In the genomic region with DNA sequence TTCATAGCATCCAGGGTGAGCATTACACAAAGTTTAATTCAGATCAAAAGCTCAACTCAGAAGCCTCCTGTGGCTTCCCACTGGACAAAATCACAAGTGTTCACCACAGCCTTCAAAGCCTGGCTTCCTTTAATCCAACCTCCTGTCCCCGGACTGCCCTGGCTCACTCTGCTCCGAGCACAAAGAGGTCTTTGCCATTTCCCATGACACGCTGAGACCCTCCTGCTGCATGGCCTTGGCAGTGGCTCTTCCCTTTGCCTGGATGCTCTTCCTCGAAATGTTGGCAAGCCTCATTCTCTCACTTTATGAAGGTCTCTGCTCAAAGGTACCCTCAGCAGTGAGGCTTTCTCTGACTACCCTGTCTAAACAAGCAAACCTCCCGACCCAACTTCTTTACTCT, we compare ENCODE assay signal across 27 cellular contexts. TPM values are rescaled to one million over a fixed set of nuclear protein-coding genes. Genes with fewer than 3 reads are reported as not detected.
A peak's percentile ranks its signal among the peaks of the same experiment; 100 is the strongest.
DNase-seq lines count a peak whose midpoint lies in the region; ATAC-seq and TF ChIP-seq lines count a peak whose summit lies in the region.
"Had no signal": no experiment of that assay in that cellular context is flagged by ENCODE, and none has a peak within 500 bp of the region (broad histone marks: within the 10 kb centered on the region; RNA-seq: fewer than 3 reads in every experiment).

No MANE protein-coding gene starts in this region.

- no TSS peak for BruUV-seq in mammary epithelial cell (replicated peaks; lab: Mats Ljungman, UMichigan)

- intact Hi-C loops in breast epithelium (cut with DNase I; ENCODE audit: low total_unique reads) (no loop called here), mammary epithelial cell (cut with micrococcal nuclease) (no loop called here), dorsolateral prefrontal cortex (cut with DNase I) (no loop called here), upper lobe of right lung (cut with DNase I) (no loop called here)

- no peak overlapping the region for H2AFZ ChIP-seq in mammary epithelial cell (ENCODE audit: low read depth, low read length)

- DNase-seq in breast epithelium (ENCODE audit: low spot score in 2 of 2) (no peak), mammary epithelial cell (no peak), dorsolateral prefrontal cortex (no peak), lung (ENCODE audit: low spot score) (no peak), upper lobe of right lung (no peak), SJCRH30 (no peak), amygdala (lab: John Stamatoyannopoulos, UW) (no peak)
- DNase-seq: activated CD4-positive, alpha-beta memory T cell treated with anti-CD3 and anti-CD28 coated beads for 36 hours; activated CD4-positive, CD25-positive, alpha-beta regulatory T cell treated with anti-CD3 and anti-CD28 coated beads, Interleukin-2, amount 50 U/mL, for 72 hours; activated CD8-positive, alpha-beta memory T cell treated with anti-CD3 and anti-CD28 coated beads, Interleukin-2, amount 50 U/mL, for 4 hours; activated naive CD4-positive, alpha-beta T cell treated with anti-CD3 and anti-CD28 coated beads, Interleukin-2, amount 10 ng/mL, durations not matched to agents 7 days and 5 days; Calu3; colonic mucosa; DMS79 treated with DMSO at 0.1 percent for 48 hours; GF-D8; naive B cell; NCI-H146; NCI-H446; NCI-H82; RPMI8226; SK-N-SH; trophoblast cell had no signal

- H3K9me3 ChIP-seq in breast epithelium (no peaks in the 10 kb centered on the region), mammary epithelial cell (replicated peaks; ENCODE audit: insufficient read depth, low read length) (peaks cover 6% of the 10 kb centered on the region), lung (ENCODE audit: control insufficient read depth in 2 of 2, insufficient read depth in 1 of 2, low read length in 1 of 2) (peaks cover 0 to 3% of the 10 kb centered on the region in 2 donors), upper lobe of right lung (no peaks in the 10 kb centered on the region), SJCRH30 (replicated peaks) (no peaks in the 10 kb centered on the region)
- H3K9me3 ChIP-seq: colonic mucosa, neutrophil, SK-N-SH had no signal

- no peak overlapping the region for H3K9ac ChIP-seq in mammary epithelial cell (ENCODE audit: insufficient read depth, low read length)

- H3K4me2 ChIP-seq in mammary epithelial cell (ENCODE audit: insufficient read depth, low read depth, low read length) = no peak overlapping the region

- H3K4me3 ChIP-seq in breast epithelium (no peak overlapping the region), mammary epithelial cell (replicated peaks in 1 of 3; ENCODE audit: insufficient read depth in 1 of 3, low read depth in 2 of 3, low read length in 3 of 3) (no peak overlapping the region), dorsolateral prefrontal cortex (no peak overlapping the region), lung (no peak overlapping the region), upper lobe of right lung (no peak overlapping the region), SJCRH30 (no peak overlapping the region)
- H3K4me3 ChIP-seq: colonic mucosa had no signal

- 45% methylated on average over 4 of the region's 5 CpGs for WGBS in mammary epithelial cell (ENCODE audit: low coverage, missing lambda C conversion rate)
- WGBS in lung, 2 donors = 65 to 78% methylated on average over 5 of the region's 5 CpGs

- H3K79me2 ChIP-seq in mammary epithelial cell (ENCODE audit: insufficient read depth, low read length) = no peaks in the 10 kb centered on the region

- H3K27me3 ChIP-seq in breast epithelium = no peaks in the 10 kb centered on the region
- H3K27me3 ChIP-seq in mammary epithelial cell (ENCODE audit: insufficient read depth, low read length) = no peaks in the 10 kb centered on the region
- no peaks in the 10 kb centered on the region for H3K27me3 ChIP-seq in dorsolateral prefrontal cortex
- H3K27me3 ChIP-seq in lung (ENCODE audit: control insufficient read depth, insufficient read depth) = no peaks in the 10 kb centered on the region
- no peaks in the 10 kb centered on the region for H3K27me3 ChIP-seq in upper lobe of right lung
- H3K27me3 ChIP-seq in SJCRH30 = no peaks in the 10 kb centered on the region; the same call in 1 of the 2 replicates
- H3K27me3 ChIP-seq: colonic mucosa, neutrophil had no signal

- H3K4me1 ChIP-seq in breast epithelium = no peaks in the 10 kb centered on the region
- H3K4me1 ChIP-seq in mammary epithelial cell (ENCODE audit: insufficient read depth, low read length) = no peaks in the 10 kb centered on the region
- H3K4me1 ChIP-seq in lung (ENCODE audit: control insufficient read depth in 2 of 2, insufficient read depth in 2 of 2, low read length in 2 of 2) = peaks cover 6 to 11% of the 10 kb centered on the region in 2 donors
- peaks cover 5% of the 10 kb centered on the region for H3K4me1 ChIP-seq in upper lobe of right lung
- no peaks in the 10 kb centered on the region for H3K4me1 ChIP-seq in SJCRH30
- H3K4me1 ChIP-seq: colonic mucosa had no signal

- no peak for TF ChIP-seq CTCF in breast epithelium (IDR thresholded peaks at IDR 0.05)
- TF ChIP-seq CTCF in mammary epithelial cell (conservative IDR thresholded peaks at IDR 0.05 in 1 of 2, IDR thresholded peaks at IDR 0.05 in 1 of 2; ENCODE audit: extremely low read depth in 1 of 2, insufficient read depth in 1 of 2, low read depth in 1 of 2, low read length in 2 of 2) = no peak
- no peak for TF ChIP-seq CTCF in dorsolateral prefrontal cortex (IDR thresholded peaks at IDR 0.05 in 54 of 56, conservative IDR thresholded peaks at IDR 0.05 in 2 of 56; ENCODE audit: low read depth in 1 of 56, partially characterized antibody in 56 of 56)
- no peak for TF ChIP-seq CTCF in lung (IDR thresholded peaks at IDR 0.05; ENCODE audit: control extremely low read depth, extremely low read depth)
- no peak for TF ChIP-seq CTCF in upper lobe of right lung (IDR thresholded peaks at IDR 0.05)

- H3K27ac ChIP-seq in breast epithelium = peak overlapping the region; percentile 4 to 74
- H3K27ac ChIP-seq in mammary epithelial cell (ENCODE audit: insufficient read depth, low read depth, low read length) = no peak overlapping the region
- peak overlapping the region in 32 of 59 donors; percentile 4 to 73 (median 34) for H3K27ac ChIP-seq in dorsolateral prefrontal cortex
- H3K27ac ChIP-seq in lung (ENCODE audit: low read depth in 1 of 2, low read length in 1 of 2) = peak overlapping the region; percentile 48 to 52
- H3K27ac ChIP-seq in upper lobe of right lung = peak overlapping the region; percentile 52
- H3K27ac ChIP-seq in SJCRH30 = no peak overlapping the region
- H3K27ac ChIP-seq: 22Rv1, colonic mucosa, neutrophil had no signal

- ATAC-seq in lung (ENCODE audit: insufficient read depth, low FRiP score) (no peak), upper lobe of right lung (no peak), GM21529 (IDR thresholded peaks at IDR 0.05; ENCODE audit: unreplicated experiment) (no peak)

- dilution Hi-C loops in mammary epithelial cell (cut with HindIII; ENCODE audit: low sequenced_read_pairs) = no loop called here

- no peaks in the 10 kb centered on the region for H3K36me3 ChIP-seq in breast epithelium
- no peaks in the 10 kb centered on the region for H3K36me3 ChIP-seq in mammary epithelial cell (ENCODE audit: insufficient read depth, low read length)
- no peaks in the 10 kb centered on the region for H3K36me3 ChIP-seq in lung (ENCODE audit: control insufficient read depth in 2 of 2, insufficient read depth in 2 of 2, low read length in 2 of 2)
- H3K36me3 ChIP-seq in upper lobe of right lung = no peaks in the 10 kb centered on the region
- no peaks in the 10 kb centered on the region for H3K36me3 ChIP-seq in SJCRH30
- H3K36me3 ChIP-seq: colonic mucosa, neutrophil had no signal

- no peaks in the 10 kb centered on the region for H4K20me1 ChIP-seq in mammary epithelial cell (ENCODE audit: insufficient read depth, low read length)

- CTCF ChIA-PET in mammary epithelial cell (lab: Charles Lee; ENCODE audit: low non-redundant PET) = no interaction called here

- no peak for TF ChIP-seq POLR2A in breast epithelium (IDR thresholded peaks at IDR 0.05)

- in situ Hi-C loops in mammary epithelial cell (cut with MboI; ENCODE audit: low sequenced_read_pairs in 2 of 2) = no loop called here

RNA-seq across cellular contexts. Expression of gene LDB2, which starts 41.0 kb away (rescaled TPM):
- total RNA-seq in breast epithelium (10 to 100 TPM; 34.5 to 68.8 (median 36.5) TPM), mammary epithelial cell (not detected), dorsolateral prefrontal cortex (100 to 1,000 TPM in 98 of 120 experiments, 10 to 100 TPM in 22; 38.0 to 178 (median 123) TPM), lung (100 to 1,000 TPM in 1 of 2 donors, 10 to 100 TPM in 1; 58.1 to 147 TPM), upper lobe of right lung (139 TPM)
- polyA plus RNA-seq in mammary epithelial cell (not detected), lung (10 to 100 TPM; 18.1 to 34.0 TPM)
- not detected for polyA minus RNA-seq in mammary epithelial cell
- total RNA-seq in SJCRH30 (2014; rRNA removed; shearing (Covaris generic)) = 0.18 and 0.51 TPM in 2 replicates
- total RNA-seq: activated CD4-positive, alpha-beta memory T cell treated with anti-CD3 and anti-CD28 coated beads for 36 hours; activated T-helper 1 cell treated with anti-CD3 and anti-CD28 coated beads, Interleukin-12 subunit alpha, Interleukin-12 subunit beta, Interleukin-2, Interleukin-4 antibody, amounts not matched to agents 30 ng/mL and 10 ng/mL and 1 ng/mL, durations not matched to agents 14 hours and 24 hours and 36 hours; Calu3; LHCN-M2 had no signal

Comparison
In these comparisons a context has a peak if more than half of its experiments do, and no peak if none do; other contexts are left out.
1. H3K27ac ChIP-seq: peak in breast epithelium (2 of 2), dorsolateral prefrontal cortex (32 of 59), lung (2 of 2) and upper lobe of right lung (single experiment); none in mammary epithelial cell (single experiment) and SJCRH30 (single experiment).
2. RNA of gene LDB2, which starts 41.0 kb away (total RNA-seq): 58.1 to 147 TPM in lung, 139 TPM in upper lobe of right lung (single experiment), 38.0 to 178 TPM in dorsolateral prefrontal cortex and 34.5 to 68.8 TPM in breast epithelium; 0.18 to 0.51 TPM in SJCRH30 and not detected in mammary epithelial cell; every median in the first group is over 10 times any median in the second.